In genomic region chr3:9768376-9768775, GRCh38 we compare ENCODE assay signal across 11 cellular contexts. TPM values are rescaled to one million over a fixed set of nuclear protein-coding genes. Genes with fewer than 3 reads are reported as not detected.
DNase-seq lines count a peak whose midpoint lies in the region; ATAC-seq and TF ChIP-seq lines count a peak whose summit lies in the region.
"Had no signal": no experiment of that assay in that cellular context is flagged by ENCODE, and none has a peak within 500 bp of the region (broad histone marks: within the 10 kb centered on the region; RNA-seq: fewer than 3 reads in every experiment).

No MANE protein-coding gene starts in this region.

- POLR2A ChIA-PET in CD4-positive, alpha-beta T cell (lab: Charles Lee), result interaction anchor here (2.7 kb wide), 1 partner anchor 24 kb away, joined by 11 read pairs; the partner anchor contains the start of genes ARPC4 and TADA3

- H3K27ac ChIP-seq in CD4-positive, alpha-beta T cell (ENCODE audit: low read depth, low read length), result no peak overlapping the region
- H3K27ac ChIP-seq in duodenal mucosa (ENCODE audit: low read depth, low read length) (no peak overlapping the region), psoas muscle (no peak overlapping the region)
- H3K27ac ChIP-seq: pancreas had no signal

- H3K4me1 Mint-ChIP-seq in CD4-positive, alpha-beta T cell (ENCODE audit: low read depth), result peaks cover 18% of the 10 kb centered on the region

- 46 to 57% (median 54%) methylated on average over 2 of the region's 2 CpGs for WGBS in psoas muscle, 3 donors

- H3K4me3 Mint-ChIP-seq in CD4-positive, alpha-beta T cell, result no peak overlapping the region

- H3K4me1 ChIP-seq in duodenal mucosa (ENCODE audit: control insufficient read depth in 1 of 2, insufficient read depth in 2 of 2, low read length in 2 of 2) (peaks cover 32 to 33% of the 10 kb centered on the region in 2 donors), psoas muscle (no peaks in the 10 kb centered on the region)

- ATAC-seq in CD4-positive, alpha-beta T cell (ENCODE audit: poor library complexity), result no peak
- ATAC-seq in psoas muscle (no peak), HG03280 (IDR thresholded peaks at IDR 0.05; ENCODE audit: unreplicated experiment) (no peak)
- ATAC-seq: pancreas had no signal

- H3K27me3 ChIP-seq in CD4-positive, alpha-beta T cell (ENCODE audit: control insufficient read depth, insufficient read depth, low read length), result no peaks in the 10 kb centered on the region
- H3K27me3 ChIP-seq in duodenal mucosa (ENCODE audit: control insufficient read depth in 1 of 2, insufficient read depth in 2 of 2, low read length in 2 of 2) (no peaks in the 10 kb centered on the region), psoas muscle (ENCODE audit: insufficient read depth in 3 of 3, low read length in 2 of 3) (peaks cover 0 to 5% (median 0%) of the 10 kb centered on the region in 3 donors)
- H3K27me3 ChIP-seq: pancreas had no signal

- no peak for DNase-seq in CD4-positive, alpha-beta T cell
- DNase-seq in LNCaP clone FGC (ENCODE audit: low read depth), result no peak
- DNase-seq in psoas muscle, result no peak
- DNase-seq in anterior cingulate cortex (lab: John Stamatoyannopoulos, UW), result no peak
- DNase-seq in NCI-H1436 treated with DMSO at 0.1 percent for 48 hours (lab: John Stamatoyannopoulos, UW), result no peak
- DNase-seq in KBM-7, result no peak
- DNase-seq: activated CD4-positive, alpha-beta T cell treated with anti-CD3 and anti-CD28 coated beads for 4 hours; activated naive CD4-positive, alpha-beta T cell treated with Interleukin-2 at 50 U/mL for 16 hours; pancreas had no signal

- TF ChIP-seq CTCF in CD4-positive, alpha-beta T cell (IDR thresholded peaks at IDR 0.05), result no peak
- no peak for TF ChIP-seq CTCF in LNCaP clone FGC (IDR thresholded peaks at IDR 0.05; ENCODE audit: control insufficient read depth, extremely low read depth, insufficient read depth)
- no peak for TF ChIP-seq CTCF in psoas muscle (IDR thresholded peaks at IDR 0.05)

- peak overlapping the region; percentile 16 for H3K27ac Mint-ChIP-seq in CD4-positive, alpha-beta T cell

- H3K4me3 ChIP-seq in LNCaP clone FGC (ENCODE audit: low read depth, low read length), result peak overlapping the region; percentile 70
- peak overlapping the region; percentile 76 to 83 for H3K4me3 ChIP-seq in duodenal mucosa (ENCODE audit: low read depth in 1 of 2, low read length in 2 of 2)
- peak overlapping the region; percentile 71 for H3K4me3 ChIP-seq in psoas muscle

- no peaks in the 10 kb centered on the region for H3K9me3 Mint-ChIP-seq in CD4-positive, alpha-beta T cell

- in situ Hi-C loops in KBM-7 (cut with MboI; ENCODE audit: low pct_unique_long_range_greater_than_20kb, low sequenced_read_pairs), result no loop called here

- H3K36me3 ChIP-seq in duodenal mucosa (ENCODE audit: control insufficient read depth in 1 of 2, insufficient read depth in 2 of 2, low read length in 2 of 2) (peaks cover 0 to 7% of the 10 kb centered on the region in 2 donors), psoas muscle (ENCODE audit: insufficient read depth in 1 of 2, low read depth in 1 of 2) (peaks cover 0 to 11% of the 10 kb centered on the region in 2 donors)
- H3K36me3 ChIP-seq: pancreas had no signal

- no peaks in the 10 kb centered on the region for H3K36me3 Mint-ChIP-seq in CD4-positive, alpha-beta T cell (ENCODE audit: low read depth)

- CTCF ChIA-PET in CD4-positive, alpha-beta T cell (lab: Charles Lee), result no interaction called here

- intact Hi-C loops in CD4-positive, alpha-beta T cell (cut with DNase I, micrococcal nuclease), result no loop called here
- intact Hi-C loops in psoas muscle (cut with DNase I), result no loop called here

- H3K9me3 ChIP-seq in CD4-positive, alpha-beta T cell (ENCODE audit: control insufficient read depth, low read length), result no peaks in the 10 kb centered on the region
- H3K9me3 ChIP-seq in duodenal mucosa (ENCODE audit: control insufficient read depth in 1 of 2, low read length in 2 of 2) (no peaks in the 10 kb centered on the region), psoas muscle (no peaks in the 10 kb centered on the region)
- H3K9me3 ChIP-seq: pancreas had no signal

- H3K9ac ChIP-seq in duodenal mucosa (ENCODE audit: low read depth in 1 of 2, low read length in 2 of 2), result peak overlapping the region; percentile 32 to 84

- H3K27me3 Mint-ChIP-seq in CD4-positive, alpha-beta T cell, result no peaks in the 10 kb centered on the region

RNA-seq across cellular contexts. Expression of gene CAMK1, which starts 1.4 kb away (rescaled TPM):
- 1 to 10 TPM in 1 of 2 experiments, under 1 TPM in 1; 0.74 to 1.1 TPM for total RNA-seq in CD4-positive, alpha-beta T cell
- total RNA-seq in psoas muscle, result 1 to 10 TPM; 4.5 to 7.2 (median 5.5) TPM
- 1 to 10 TPM; 3.9 to 5.7 (median 5.5) TPM for polyA plus RNA-seq in psoas muscle

RNA-seq across cellular contexts. Expression of gene OGG1, which starts 18.6 kb away (rescaled TPM):
- total RNA-seq in CD4-positive, alpha-beta T cell, result 1 to 10 TPM; 7.1 to 8.9 TPM
- total RNA-seq in psoas muscle, result 1 to 10 TPM; 6.9 to 9.5 (median 8.1) TPM
- 10 to 100 TPM in 1 of 3 donors, 1 to 10 TPM in 2; 6.3 to 19.7 (median 9.1) TPM for polyA plus RNA-seq in psoas muscle

RNA-seq across cellular contexts. Expression of gene TADA3, which starts 23.9 kb away (rescaled TPM):
- total RNA-seq in CD4-positive, alpha-beta T cell, result 10 to 100 TPM; 14.7 to 16.5 TPM
- total RNA-seq in psoas muscle, result 10 to 100 TPM; 42.6 to 45.2 (median 43.2) TPM
- polyA plus RNA-seq in psoas muscle, result 10 to 100 TPM; 42.2 to 75.7 (median 68.3) TPM

RNA-seq across cellular contexts. Expression of gene ARPC4, which starts 24.5 kb away (rescaled TPM):
- total RNA-seq in CD4-positive, alpha-beta T cell, result 10 to 100 TPM; 88.7 to 91.3 TPM
- total RNA-seq in psoas muscle, result 100 to 1,000 TPM in 1 of 4 donors, 10 to 100 TPM in 3; 53.9 to 117 (median 84.9) TPM
- 100 to 1,000 TPM in 2 of 3 donors, 10 to 100 TPM in 1; 76.9 to 155 (median 142) TPM for polyA plus RNA-seq in psoas muscle

RNA-seq across cellular contexts. Expression of gene BRPF1, which starts 36.8 kb away (rescaled TPM):
- total RNA-seq in CD4-positive, alpha-beta T cell, result 10 to 100 TPM; 23.7 to 25.6 TPM
- 10 to 100 TPM in 3 of 4 donors, 1 to 10 TPM in 1; 9.9 to 16.1 (median 12.5) TPM for total RNA-seq in psoas muscle
- 1 to 10 TPM; 6.8 to 9.8 (median 9.0) TPM for polyA plus RNA-seq in psoas muscle
